29 cellular contexts compared by ENCODE assay signal in genomic region chr4:66569228-66569627, GRCh38.
A peak's percentile ranks its signal among the peaks of the same experiment; 100 is the strongest.
DNase-seq lines count a peak whose midpoint lies in the region; ATAC-seq and TF ChIP-seq lines count a peak whose summit lies in the region.
"Had no signal": no experiment of that assay in that cellular context is flagged by ENCODE, and none has a peak within 500 bp of the region (broad histone marks: within the 10 kb centered on the region; RNA-seq: fewer than 3 reads in every experiment).

No MANE protein-coding gene starts in this region.

- H3K4me1 Mint-ChIP-seq in WTC11, result peaks cover 5% of the 10 kb centered on the region
- no peaks in the 10 kb centered on the region for H3K4me1 Mint-ChIP-seq in natural killer cell
- H3K4me1 Mint-ChIP-seq: CD4-positive, alpha-beta memory T cell; IgD-negative memory B cell; T-cell had no signal

- TF ChIP-seq POLR2A in GM18505 (IDR thresholded peaks at IDR 0.05; ENCODE audit: borderline replicate concordance, extremely low read depth, insufficient read depth, insufficient read length), result no peak

- peak; percentile 39 for TF ChIP-seq CTCF in 22Rv1 (IDR thresholded peaks at IDR 0.05)
- no peak for TF ChIP-seq CTCF in WTC11 (IDR thresholded peaks at IDR 0.05)
- no peak for TF ChIP-seq CTCF in natural killer cell (IDR thresholded peaks at IDR 0.05)

- peak; percentile 8 for DNase-seq in H7
- no peak for DNase-seq in WTC11 (ENCODE audit: low spot score)
- DNase-seq in iPS-NIHi11 (ENCODE audit: low spot score), result peak; percentile 15
- DNase-seq in cerebellar nuclear complex (lab: John Stamatoyannopoulos, UW), result no peak
- DNase-seq in natural killer cell, result no peak
- DNase-seq in COLO668 (lab: John Stamatoyannopoulos, UW; ENCODE audit: unreplicated experiment), result no peak
- DNase-seq: AML-193; Caco-2; CD4-positive, alpha-beta memory T cell; DMS79 treated with DMSO at 0.1 percent for 48 hours; GF-D8; GM23248; NCI-H1092; NCI-H1436; NCI-H187; NCI-H2107; NCI-H446 treated with DMSO at 0.1 percent for 48 hours; NCI-H526; SHP77; T-cell had no signal

- ATAC-seq in WTC11, result peak; percentile 93
- ATAC-seq in GM18505 (IDR thresholded peaks at IDR 0.05; ENCODE audit: unreplicated experiment), result no peak
- ATAC-seq in natural killer cell, result no peak
- ATAC-seq: A549, HCT116, T-cell had no signal

- CTCF ChIA-PET in WTC11 (lab: Charles Lee), result no interaction called here

- H3K27ac ChIP-seq in 22Rv1, result no peak overlapping the region
- H3K27ac ChIP-seq: BLaER1 treated with 17β-estradiol and CSF1 and Interleukin-3, amounts not matched to agents 10 nM and 100 nM; GM23248; HL-60; KMS-11; RWPE1 had no signal

- H3K36me3 Mint-ChIP-seq in WTC11 (no peaks in the 10 kb centered on the region), natural killer cell (no peaks in the 10 kb centered on the region)
- H3K36me3 Mint-ChIP-seq: CD4-positive, alpha-beta memory T cell; IgD-negative memory B cell; T-cell had no signal

- no peaks in the 10 kb centered on the region for H3K36me3 ChIP-seq in H7 (replicated peaks; ENCODE audit: control insufficient read depth, insufficient read depth, low read length)
- H3K36me3 ChIP-seq: BLaER1 treated with 17β-estradiol and CSF1 and Interleukin-3, amounts not matched to agents 10 nM and 100 nM had no signal

- H3K4me3 Mint-ChIP-seq in WTC11 (no peak overlapping the region), natural killer cell (no peak overlapping the region)
- H3K4me3 Mint-ChIP-seq: CD4-positive, alpha-beta memory T cell; IgD-negative memory B cell; T-cell had no signal

- H3K9me3 Mint-ChIP-seq in WTC11 (no peaks in the 10 kb centered on the region), natural killer cell (peaks cover 0 to 9% of the 10 kb centered on the region in 2 donors)

- H3K4me3 ChIP-seq in H7 (ENCODE audit: insufficient read depth, low read depth, low read length), result no peak overlapping the region
- H3K4me3 ChIP-seq: A549; BLaER1 treated with 17β-estradiol and CSF1 and Interleukin-3, amounts not matched to agents 10 nM and 100 nM; GM23248 had no signal

- H3K27me3 Mint-ChIP-seq in WTC11 (ENCODE audit: low read depth), result no peaks in the 10 kb centered on the region
- no peaks in the 10 kb centered on the region for H3K27me3 Mint-ChIP-seq in natural killer cell (ENCODE audit: low read depth in 2 of 2)
- H3K27me3 Mint-ChIP-seq: CD4-positive, alpha-beta memory T cell; IgD-negative memory B cell; T-cell had no signal

- no peaks in the 10 kb centered on the region for H3K27me3 ChIP-seq in H7 (ENCODE audit: control insufficient read depth, insufficient read depth, low read length)
- H3K27me3 ChIP-seq: BLaER1 treated with 17β-estradiol and CSF1 and Interleukin-3, amounts not matched to agents 10 nM and 100 nM had no signal

- intact Hi-C loops in natural killer cell (cut with micrococcal nuclease), result no loop called here

- POLR2A ChIA-PET in WTC11 (lab: Charles Lee), result no interaction called here

- H3K27ac Mint-ChIP-seq in WTC11 (no peak overlapping the region), natural killer cell (no peak overlapping the region)
- H3K27ac Mint-ChIP-seq: IgD-negative memory B cell, T-cell had no signal

TF ChIP-seq in WTC11, 78 proteins besides CTCF, POLR2A, EP300 and RAD21:
- TF ChIP-seq, protein P1, sequence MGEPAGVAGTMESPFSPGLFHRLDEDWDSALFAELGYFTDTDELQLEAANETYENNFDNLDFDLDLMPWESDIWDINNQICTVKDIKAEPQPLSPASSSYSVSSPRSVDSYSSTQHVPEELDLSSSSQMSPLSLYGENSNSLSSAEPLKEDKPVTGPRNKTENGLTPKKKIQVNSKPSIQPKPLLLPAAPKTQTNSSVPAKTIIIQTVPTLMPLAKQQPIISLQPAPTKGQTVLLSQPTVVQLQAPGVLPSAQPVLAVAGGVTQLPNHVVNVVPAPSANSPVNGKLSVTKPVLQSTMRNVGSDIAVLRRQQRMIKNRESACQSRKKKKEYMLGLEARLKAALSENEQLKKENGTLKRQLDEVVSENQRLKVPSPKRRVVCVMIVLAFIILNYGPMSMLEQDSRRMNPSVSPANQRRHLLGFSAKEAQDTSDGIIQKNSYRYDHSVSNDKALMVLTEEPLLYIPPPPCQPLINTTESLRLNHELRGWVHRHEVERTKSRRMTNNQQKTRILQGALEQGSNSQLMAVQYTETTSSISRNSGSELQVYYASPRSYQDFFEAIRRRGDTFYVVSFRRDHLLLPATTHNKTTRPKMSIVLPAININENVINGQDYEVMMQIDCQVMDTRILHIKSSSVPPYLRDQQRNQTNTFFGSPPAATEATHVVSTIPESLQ (CRISPR knock-in tag; IDR thresholded peaks at IDR 0.05), result no peak
- TF ChIP-seq ZNF121 (CRISPR knock-in tag; IDR thresholded peaks at IDR 0.05), result no peak
- TF ChIP-seq NFE2L1 (CRISPR knock-in tag; IDR thresholded peaks at IDR 0.05), result no peak
- no peak for TF ChIP-seq CBFB (CRISPR knock-in tag; IDR thresholded peaks at IDR 0.05; ENCODE audit: low read depth)
- TF ChIP-seq ZNF232 (CRISPR knock-in tag; IDR thresholded peaks at IDR 0.05), result no peak

Comparison
In these comparisons a context has a peak if more than half of its experiments do, and no peak if none do; other contexts are left out.
1. DNase-seq: peak in H7 (single experiment) and iPS-NIHi11 (single experiment); none in WTC11 (single experiment), cerebellar nuclear complex (0 of 2), natural killer cell (single experiment) and COLO668 (single experiment).